ENCODE assay signal across 8 cellular contexts in the genomic region with DNA sequence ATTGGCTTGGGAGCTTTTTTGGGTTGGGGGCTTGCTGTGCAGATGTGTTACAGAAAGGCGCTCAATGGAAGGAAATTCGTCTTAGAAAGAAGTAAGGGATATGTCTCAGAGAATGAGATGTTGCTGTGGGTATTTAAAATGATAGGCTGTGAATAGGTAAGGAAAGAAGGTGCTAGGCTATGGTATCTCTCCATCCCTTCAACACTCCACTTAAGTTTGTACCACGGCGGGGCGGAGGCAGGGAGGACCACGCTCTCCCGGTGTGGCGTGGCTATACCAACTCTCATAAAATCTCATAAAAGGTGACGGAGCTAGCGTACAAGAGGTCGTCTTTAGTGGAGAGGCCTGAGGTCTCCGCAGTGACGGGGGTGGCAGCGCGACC. TPM values are rescaled to one million over a fixed set of nuclear protein-coding genes. Genes with fewer than 3 reads are reported as not detected.
DNase-seq lines count a peak whose midpoint lies in the region; ATAC-seq and TF ChIP-seq lines count a peak whose summit lies in the region.

No MANE protein-coding gene starts in this region.

- no peaks in the 10 kb centered on the region for H3K36me3 Mint-ChIP-seq in IgD-negative memory B cell
- H3K36me3 Mint-ChIP-seq in naive thymus-derived CD4-positive, alpha-beta T cell: peaks cover 4 to 22% (median 9%) of the 10 kb centered on the region in 5 donors

- peak overlapping the region; percentile 49 to 91 (median 73); a peak in 21 of 22 replicates for H3K27ac ChIP-seq in BLaER1 treated with 17β-estradiol and CSF1 and Interleukin-3, amounts not matched to agents 10 nM and 100 nM
- H3K27ac ChIP-seq in dorsolateral prefrontal cortex: peak overlapping the region in 57 of 59 donors; percentile 47 to 92 (median 77)
- H3K27ac ChIP-seq in naive thymus-derived CD4-positive, alpha-beta T cell (ENCODE audit: low read depth, low read length): peak overlapping the region; percentile 72

- peaks cover 7 to 22% (median 17%) of the 10 kb centered on the region in 3 donors for H3K4me1 Mint-ChIP-seq in IgD-negative memory B cell
- H3K4me1 Mint-ChIP-seq in naive thymus-derived CD4-positive, alpha-beta T cell: peaks cover 23 to 36% (median 33%) of the 10 kb centered on the region in 7 donors

- peak overlapping the region; percentile 71 to 88 (median 83) for H3K4me2 ChIP-seq in BLaER1 treated with 17β-estradiol and CSF1 and Interleukin-3, amounts not matched to agents 10 nM and 100 nM

- intact Hi-C loops in dorsolateral prefrontal cortex (cut with DNase I): loop anchor here (1.0 to 5.0 kb wide), 2 partner anchors 33 to 35 kb away; a partner anchor contains a TSS
- intact Hi-C loops in naive thymus-derived CD4-positive, alpha-beta T cell (cut with micrococcal nuclease): loop anchor here (1.0 to 2.0 kb wide), 6 partner anchors 32 to 1472 kb away; a partner anchor contains a TSS

- DNase-seq in dorsolateral prefrontal cortex (no peak), NCI-H1436 (lab: John Stamatoyannopoulos, UW) (no peak), D341Med (ENCODE audit: low spot score) (no peak), inferior parietal cortex (ENCODE audit: extremely low spot score) (no peak)
- DNase-seq in naive thymus-derived CD4-positive, alpha-beta T cell: peak in 1 of 9 donors; percentile 13

- peaks cover 6 to 52% (median 17%) of the 10 kb centered on the region in 10 experiments; a peak in 19 of 20 replicates for H3K4me1 ChIP-seq in BLaER1 treated with 17β-estradiol and CSF1 and Interleukin-3, amounts not matched to agents 10 nM and 100 nM
- peaks cover 0 to 13% of the 10 kb centered on the region in 2 donors for H3K4me1 ChIP-seq in naive thymus-derived CD4-positive, alpha-beta T cell (ENCODE audit: control insufficient read depth in 2 of 2, insufficient read depth in 2 of 2, low read length in 2 of 2)

- peaks cover 0 to 37% (median 5%) of the 10 kb centered on the region in 11 experiments; a peak in 8 of 22 replicates for H4K20me1 ChIP-seq in BLaER1 treated with 17β-estradiol and CSF1 and Interleukin-3, amounts not matched to agents 10 nM and 100 nM

- H3K27me3 Mint-ChIP-seq in IgD-negative memory B cell: peaks cover 13% of the 10 kb centered on the region
- peaks cover 10 to 27% (median 23%) of the 10 kb centered on the region in 5 donors for H3K27me3 Mint-ChIP-seq in naive thymus-derived CD4-positive, alpha-beta T cell

- peak overlapping the region; percentile 73 to 89 (median 79); a peak in 20 of 22 replicates for H3K9ac ChIP-seq in BLaER1 treated with 17β-estradiol and CSF1 and Interleukin-3, amounts not matched to agents 10 nM and 100 nM

- no peaks in the 10 kb centered on the region for H3K27me3 ChIP-seq in BLaER1 treated with 17β-estradiol and CSF1 and Interleukin-3, amounts not matched to agents 10 nM and 100 nM
- H3K27me3 ChIP-seq in dorsolateral prefrontal cortex: peaks cover 0 to 28% (median 0%) of the 10 kb centered on the region in 45 donors
- peaks cover 0 to 4% of the 10 kb centered on the region in 2 donors for H3K27me3 ChIP-seq in naive thymus-derived CD4-positive, alpha-beta T cell (ENCODE audit: control insufficient read depth in 2 of 2, insufficient read depth in 2 of 2, low read length in 2 of 2)

- peak overlapping the region; percentile 90 to 99 (median 94) for H3K4me3 Mint-ChIP-seq in IgD-negative memory B cell
- peak overlapping the region; percentile 93 to 99 (median 96) for H3K4me3 Mint-ChIP-seq in naive thymus-derived CD4-positive, alpha-beta T cell

- peaks cover 2 to 10% (median 6%) of the 10 kb centered on the region in 3 donors for H3K9me3 Mint-ChIP-seq in IgD-negative memory B cell
- peaks cover 0 to 16% (median 6%) of the 10 kb centered on the region in 11 donors for H3K9me3 Mint-ChIP-seq in naive thymus-derived CD4-positive, alpha-beta T cell

- H3K27ac Mint-ChIP-seq in IgD-negative memory B cell: peak overlapping the region; percentile 41 to 100 (median 92)
- peak overlapping the region; percentile 75 to 98 (median 93) for H3K27ac Mint-ChIP-seq in naive thymus-derived CD4-positive, alpha-beta T cell

- peak; percentile 22 for ATAC-seq in GM21360 (IDR thresholded peaks at IDR 0.05; ENCODE audit: unreplicated experiment)
- peak; percentile 54 for ATAC-seq in naive thymus-derived CD4-positive, alpha-beta T cell

- POLR2A ChIA-PET in naive thymus-derived CD4-positive, alpha-beta T cell (lab: Charles Lee): no interaction called here

- TF ChIP-seq CTCF in dorsolateral prefrontal cortex (IDR thresholded peaks at IDR 0.05 in 54 of 56, conservative IDR thresholded peaks at IDR 0.05 in 2 of 56; ENCODE audit: low read depth in 1 of 56, partially characterized antibody in 56 of 56): no peak

- peaks cover 0 to 7% (median 0%) of the 10 kb centered on the region in 11 experiments; a peak in 2 of 22 replicates for H3K36me3 ChIP-seq in BLaER1 treated with 17β-estradiol and CSF1 and Interleukin-3, amounts not matched to agents 10 nM and 100 nM
- H3K36me3 ChIP-seq in naive thymus-derived CD4-positive, alpha-beta T cell (ENCODE audit: control insufficient read depth in 2 of 3, insufficient read depth in 3 of 3, low read length in 3 of 3): no peaks in the 10 kb centered on the region

- peak overlapping the region; percentile 76 to 94 (median 85) for H3K4me3 ChIP-seq in BLaER1 treated with 17β-estradiol and CSF1 and Interleukin-3, amounts not matched to agents 10 nM and 100 nM
- peak overlapping the region; percentile 58 to 99 (median 92) for H3K4me3 ChIP-seq in dorsolateral prefrontal cortex
- peak overlapping the region; percentile 97 for H3K4me3 ChIP-seq in naive thymus-derived CD4-positive, alpha-beta T cell (ENCODE audit: low read length)

- H3K9me3 ChIP-seq in BLaER1 treated with 17β-estradiol and CSF1 and Interleukin-3, amounts not matched to agents 10 nM and 100 nM (replicated peaks in 1 of 11): peaks cover 0 to 23% (median 17%) of the 10 kb centered on the region in 11 experiments; a peak in 18 of 22 replicates
- H3K9me3 ChIP-seq in naive thymus-derived CD4-positive, alpha-beta T cell (ENCODE audit: control insufficient read depth in 2 of 3, low read length in 3 of 3): peaks cover 0 to 3% (median 0%) of the 10 kb centered on the region in 3 experiments

- CTCF ChIA-PET in naive thymus-derived CD4-positive, alpha-beta T cell (lab: Charles Lee): no interaction called here

RNA-seq across cellular contexts. Expression of a gene that starts 0.3 kb away (rescaled TPM):
- 7.6 TPM for polyA plus RNA-seq in IgD-negative memory B cell
- total RNA-seq in dorsolateral prefrontal cortex: 100 to 1,000 TPM in 1 of 120 experiments, 10 to 100 TPM in 119; 45.1 to 104 (median 72.7) TPM
- total RNA-seq in naive thymus-derived CD4-positive, alpha-beta T cell: 10 to 100 TPM in 4 of 5 experiments, 1 to 10 TPM in 1; 9.1 to 18.9 (median 14.3) TPM
- 1 to 10 TPM; 5.4 to 9.3 TPM for polyA plus RNA-seq in naive thymus-derived CD4-positive, alpha-beta T cell

RNA-seq across cellular contexts. Expression of a gene that starts 35.1 kb away (rescaled TPM):
- 33.1 TPM for polyA plus RNA-seq in IgD-negative memory B cell
- 10 to 100 TPM; 42.5 to 77.5 (median 57.2) TPM for total RNA-seq in dorsolateral prefrontal cortex
- total RNA-seq in naive thymus-derived CD4-positive, alpha-beta T cell: 10 to 100 TPM; 57.8 to 96.5 (median 63.4) TPM
- polyA plus RNA-seq in naive thymus-derived CD4-positive, alpha-beta T cell: 10 to 100 TPM; 22.2 to 25.7 TPM
